In genomic region chr9:137837345-137838278, GRCh38 we compare ENCODE assay signal across 33 cellular contexts. TPM values are rescaled to one million over a fixed set of nuclear protein-coding genes. Genes with fewer than 3 reads are reported as not detected.
DNase-seq lines count a peak whose midpoint lies in the region; ATAC-seq, FAIRE-seq and TF ChIP-seq lines count a peak whose summit lies in the region.
"Had no signal": no experiment of that assay in that cellular context is flagged by ENCODE, and none has a peak within 500 bp of the region (broad histone marks: within the 10 kb centered on the region; RNA-seq: fewer than 3 reads in every experiment).

No MANE protein-coding gene starts in this region.

- no peak overlapping the region for H3K27ac ChIP-seq in K562 (ENCODE audit: extremely low read depth, low read depth, low read length)
- H3K27ac ChIP-seq in ovary, result no peak overlapping the region
- H3K27ac ChIP-seq: breast epithelium, gastroesophageal sphincter, hepatocyte, HL-60, KMS-11, lower lobe of right lung, skin epidermis had no signal

- no peak for DNase-seq in stimulated activated naive CD8-positive, alpha-beta T cell treated with anti-CD3 and anti-CD28 coated beads, Interleukin-15, amount 100 ng/mL, for 72 hours
- DNase-seq in stimulated activated naive CD8-positive, alpha-beta T cell treated with anti-CD3 and anti-CD28 coated beads, Interleukin-15, Interleukin-2, amounts not matched to agents 100 U/mL and 50 U/mL, for 24 hours, result no peak
- DNase-seq in K562 (ENCODE audit: extremely low read depth in 1 of 4, low spot score in 3 of 4) (no peak), mucosa of descending colon (no peak), ovary (no peak), amniotic stem cell (lab: John Stamatoyannopoulos, UW) (no peak)
- DNase-seq: activated CD4-positive, alpha-beta T cell treated with anti-CD3 and anti-CD28 coated beads for 36 hours; activated CD8-positive, alpha-beta T cell treated with anti-CD3 and anti-CD28 coated beads for 36 hours; activated naive CD4-positive, alpha-beta T cell treated with anti-CD3 and anti-CD28 coated beads, Interleukin-2, amount 10 ng/mL, durations not matched to agents 7 days and 5 days; effector CD4-positive, alpha-beta T cell; EL; HFFc6; lower lobe of right lung; MM.1S; NCI-H1105 treated with DMSO at 0.1 percent for 48 hours; NCI-H2029; NCI-H2227 treated with DMSO at 0.1 percent for 48 hours; SIG-M5; SW 1271; T-helper 9 cell had no signal

- H3K27me3 ChIP-seq in K562 (ENCODE audit: control insufficient read depth in 2 of 2, insufficient read depth in 2 of 2, low read length in 2 of 2), result no peaks in the 10 kb centered on the region
- H3K27me3 ChIP-seq in ovary, result no peaks in the 10 kb centered on the region
- H3K27me3 ChIP-seq: breast epithelium, gastroesophageal sphincter, hepatocyte had no signal

- 90% methylated on average over 16 of the region's 20 CpGs for WGBS in K562 (ENCODE audit: insufficient coverage, low coverage, missing lambda C conversion rate)
- 87 to 89% (median 89%) methylated on average over 20 of the region's 20 CpGs for WGBS in ovary, 3 donors

- no peaks in the 10 kb centered on the region for H3K79me2 ChIP-seq in K562 (ENCODE audit: control insufficient read depth, insufficient read depth, low read length)
- H3K79me2 ChIP-seq: hepatocyte had no signal

- H3K9me1 ChIP-seq in K562 (ENCODE audit: control insufficient read depth, insufficient read depth, low read length), result no peaks in the 10 kb centered on the region

- no peak overlapping the region for H2AFZ ChIP-seq in K562 (ENCODE audit: low read depth, low read length)
- H2AFZ ChIP-seq: hepatocyte had no signal

- POLR2A ChIA-PET in K562 (lab: Yijun Ruan, JAX), result no interaction called here

- H3K4me3 Mint-ChIP-seq in stimulated activated naive CD8-positive, alpha-beta T cell treated with anti-CD3 and anti-CD28 coated beads, Interleukin-15, amount 100 ng/mL, for 72 hours, result no peak overlapping the region
- H3K4me3 Mint-ChIP-seq: activated CD4-positive, alpha-beta T cell treated with anti-CD3 and anti-CD28 coated beads for 36 hours; activated CD8-positive, alpha-beta T cell treated with anti-CD3 and anti-CD28 coated beads for 36 hours; activated naive CD4-positive, alpha-beta T cell treated with anti-CD3 and anti-CD28 coated beads, Interleukin-2, amount 10 ng/mL, durations not matched to agents 7 days and 5 days; activated T-helper 17 cell treated with anti-CD3 and anti-CD28 coated beads, Interleukin-2, amount 50 U/mL, for 72 hours; CD4-positive, alpha-beta memory T cell; HFFc6; natural killer cell treated with Interleukin-12 subunit alpha and Interleukin-12 subunit beta and Interleukin-15 and Interleukin-18, amount 100 ng/mL, for 72 hours; stimulated activated memory B cell treated with anti-CD40 and anti-IgM and Interleukin-4, amounts not matched to agents 10 μg/mL and 1 μg/mL and 100 μg/mL, for 72 hours had no signal

- FAIRE-seq in K562 (lab: Jason Lieb, UNC), result no peak
- FAIRE-seq: GM12892 had no signal

- no peaks in the 10 kb centered on the region for H3K9me3 Mint-ChIP-seq in stimulated activated naive CD8-positive, alpha-beta T cell treated with anti-CD3 and anti-CD28 coated beads, Interleukin-15, amount 100 ng/mL, for 72 hours
- H3K9me3 Mint-ChIP-seq: activated CD8-positive, alpha-beta T cell treated with anti-CD3 and anti-CD28 coated beads for 36 hours; activated T-helper 17 cell treated with anti-CD3 and anti-CD28 coated beads, Interleukin-2, amount 50 U/mL, for 72 hours; natural killer cell treated with Interleukin-12 subunit alpha and Interleukin-12 subunit beta and Interleukin-15 and Interleukin-18, amount 100 ng/mL, for 72 hours had no signal

- H4K20me1 ChIP-seq in K562 (replicated peaks; ENCODE audit: control insufficient read depth, insufficient read depth, low read length), result no peaks in the 10 kb centered on the region

- no peak overlapping the region for H3K4me3 ChIP-seq in K562
- H3K4me3 ChIP-seq in mucosa of descending colon, result no peak overlapping the region
- no peak overlapping the region for H3K4me3 ChIP-seq in ovary
- H3K4me3 ChIP-seq: breast epithelium, gastroesophageal sphincter, hepatocyte, lower lobe of right lung, skin epidermis had no signal

- CTCF ChIA-PET in K562 (lab: Yijun Ruan, JAX; ENCODE audit: low intra/inter-chr PET ratio), result no interaction called here

- H3K4me1 ChIP-seq in K562 (replicated peaks in 1 of 2; ENCODE audit: control insufficient read depth in 2 of 2, insufficient read depth in 2 of 2, low read length in 2 of 2), result peaks cover 0 to 24% of the 10 kb centered on the region in 2 experiments; a peak in 1 of 5 replicates
- H3K4me1 ChIP-seq in mucosa of descending colon (ENCODE audit: low read depth), result no peaks in the 10 kb centered on the region
- H3K4me1 ChIP-seq in ovary (ENCODE audit: insufficient read depth), result no peaks in the 10 kb centered on the region
- H3K4me1 ChIP-seq: breast epithelium, gastroesophageal sphincter, lower lobe of right lung had no signal

- in situ Hi-C loops in K562 (cut with MboI), result no loop called here

- no peak for TF ChIP-seq CTCF in K562 (IDR thresholded peaks at IDR 0.05 in 2 of 3, conservative IDR thresholded peaks at IDR 0.05 in 1 of 3; ENCODE audit: insufficient read depth in 2 of 3, low read depth in 1 of 3, low read length in 3 of 3)
- no peak for TF ChIP-seq CTCF in mucosa of descending colon (IDR thresholded peaks at IDR 0.05)
- TF ChIP-seq CTCF in ovary (IDR thresholded peaks at IDR 0.05), result no peak

- TF ChIP-seq EP300 in K562 (IDR thresholded peaks at IDR 0.05; ENCODE audit: low read length), result no peak
- no peak for TF ChIP-seq EP300 in ovary (IDR thresholded peaks at IDR 0.05)

- intact Hi-C loops in K562 (cut with micrococcal nuclease), result no loop called here
- intact Hi-C loops in mucosa of descending colon (cut with DNase I, micrococcal nuclease), result no loop called here
- intact Hi-C loops in ovary (cut with DNase I), result no loop called here

- H3K36me3 ChIP-seq in K562 (ENCODE audit: control insufficient read depth, insufficient read depth, low read length) (peaks cover 32% of the 10 kb centered on the region; the same call in 2 of the 3 replicates), mucosa of descending colon (ENCODE audit: low read depth) (peaks cover 5% of the 10 kb centered on the region), ovary (no peaks in the 10 kb centered on the region)

- no peak overlapping the region for H3K4me2 ChIP-seq in K562 (ENCODE audit: insufficient read depth, low read length)
- H3K4me2 ChIP-seq: hepatocyte, KMS-11 had no signal

- peak; percentile 22 for ATAC-seq in stimulated activated naive CD8-positive, alpha-beta T cell treated with anti-CD3 and anti-CD28 coated beads, Interleukin-15, amount 100 ng/mL, for 72 hours
- ATAC-seq in stimulated activated naive CD8-positive, alpha-beta T cell treated with anti-CD3 and anti-CD28 coated beads, Interleukin-15, Interleukin-2, amounts not matched to agents 100 U/mL and 50 U/mL, for 24 hours, result no peak
- ATAC-seq in K562 (no peak; the same call in 2 of the 3 replicates), mucosa of descending colon (peak; percentile 8), GM18498 (IDR thresholded peaks at IDR 0.05; ENCODE audit: unreplicated experiment) (no peak)
- ATAC-seq: activated CD4-positive, alpha-beta T cell treated with anti-CD3 and anti-CD28 coated beads for 36 hours; activated CD8-positive, alpha-beta T cell treated with anti-CD3 and anti-CD28 coated beads for 36 hours; activated T-helper 17 cell treated with anti-CD3 and anti-CD28 coated beads, Interleukin-2, amount 50 U/mL, for 72 hours; gastroesophageal sphincter; stimulated activated memory B cell treated with anti-CD40 and anti-IgM and Interleukin-4, amounts not matched to agents 10 μg/mL and 1 μg/mL and 100 μg/mL, for 72 hours had no signal

- H3K4me1 Mint-ChIP-seq in stimulated activated naive CD8-positive, alpha-beta T cell treated with anti-CD3 and anti-CD28 coated beads, Interleukin-15, amount 100 ng/mL, for 72 hours, result no peaks in the 10 kb centered on the region
- H3K4me1 Mint-ChIP-seq: activated CD4-positive, alpha-beta T cell treated with anti-CD3 and anti-CD28 coated beads for 36 hours; activated naive CD4-positive, alpha-beta T cell treated with anti-CD3 and anti-CD28 coated beads, Interleukin-2, amount 10 ng/mL, durations not matched to agents 7 days and 5 days; activated T-helper 17 cell treated with anti-CD3 and anti-CD28 coated beads, Interleukin-2, amount 50 U/mL, for 72 hours; CD4-positive, alpha-beta memory T cell; stimulated activated memory B cell treated with anti-CD40 and anti-IgM and Interleukin-4, amounts not matched to agents 10 μg/mL and 1 μg/mL and 100 μg/mL, for 72 hours had no signal

- H3K27me3 Mint-ChIP-seq in stimulated activated naive CD8-positive, alpha-beta T cell treated with anti-CD3 and anti-CD28 coated beads, Interleukin-15, amount 100 ng/mL, for 72 hours, result no peaks in the 10 kb centered on the region
- H3K27me3 Mint-ChIP-seq: activated CD4-positive, alpha-beta T cell treated with anti-CD3 and anti-CD28 coated beads for 36 hours; activated CD8-positive, alpha-beta T cell treated with anti-CD3 and anti-CD28 coated beads for 36 hours; activated naive CD4-positive, alpha-beta T cell treated with anti-CD3 and anti-CD28 coated beads, Interleukin-2, amount 10 ng/mL, durations not matched to agents 7 days and 5 days; activated T-helper 17 cell treated with anti-CD3 and anti-CD28 coated beads, Interleukin-2, amount 50 U/mL, for 72 hours; CD4-positive, alpha-beta memory T cell; natural killer cell treated with Interleukin-12 subunit alpha and Interleukin-12 subunit beta and Interleukin-15 and Interleukin-18, amount 100 ng/mL, for 72 hours; stimulated activated memory B cell treated with anti-CD40 and anti-IgM and Interleukin-4, amounts not matched to agents 10 μg/mL and 1 μg/mL and 100 μg/mL, for 72 hours had no signal

- BruUV-seq in K562 (replicated peaks; lab: Mats Ljungman, UMichigan), result no TSS peak

- no peak overlapping the region for H3K27ac Mint-ChIP-seq in stimulated activated naive CD8-positive, alpha-beta T cell treated with anti-CD3 and anti-CD28 coated beads, Interleukin-15, amount 100 ng/mL, for 72 hours
- H3K27ac Mint-ChIP-seq: activated CD4-positive, alpha-beta T cell treated with anti-CD3 and anti-CD28 coated beads for 36 hours; activated CD8-positive, alpha-beta T cell treated with anti-CD3 and anti-CD28 coated beads for 36 hours; activated naive CD4-positive, alpha-beta T cell treated with anti-CD3 and anti-CD28 coated beads, Interleukin-2, amount 10 ng/mL, durations not matched to agents 7 days and 5 days; HFFc6; natural killer cell treated with Interleukin-12 subunit alpha and Interleukin-12 subunit beta and Interleukin-15 and Interleukin-18, amount 100 ng/mL, for 72 hours; stimulated activated memory B cell treated with anti-CD40 and anti-IgM and Interleukin-4, amounts not matched to agents 10 μg/mL and 1 μg/mL and 100 μg/mL, for 72 hours had no signal

- H3K9me3 ChIP-seq in K562 (replicated peaks; ENCODE audit: control insufficient read depth, insufficient read depth, low read depth, low read length) (no peaks in the 10 kb centered on the region), mucosa of descending colon (no peaks in the 10 kb centered on the region), ovary (no peaks in the 10 kb centered on the region)
- H3K9me3 ChIP-seq: lower lobe of right lung had no signal

- TF ChIP-seq POLR2A in K562 (conservative IDR thresholded peaks at IDR 0.05) (no peak), ovary (IDR thresholded peaks at IDR 0.05) (no peak)

- no peak overlapping the region for H3K9ac ChIP-seq in K562 (ENCODE audit: insufficient read depth in 1 of 2, low read depth in 2 of 2, low read length in 2 of 2)
- H3K9ac ChIP-seq: KMS-11 had no signal

- no peak for TF ChIP-seq RAD21 in K562 (CRISPR knock-in tag; conservative IDR thresholded peaks at IDR 0.05 in 1 of 2, IDR thresholded peaks at IDR 0.05 in 1 of 2)

RNA-seq across cellular contexts. Expression of gene CACNA1B, which starts 40.0 kb away (rescaled TPM):
- 0.19 and 0.35 TPM in 2 replicates for total RNA-seq in K562 (2011; cell fraction: chromatin; rRNA removed; ENCODE audit: low replicate concordance)
- total RNA-seq in K562 (2011; cell fraction: nucleolus; rRNA removed), result 0.13 and 0.17 TPM in 2 replicates
- total RNA-seq in K562 (2011; cell fraction: nucleoplasm; rRNA removed), result 0.22 TPM in 1 of 2 replicates, not detected in the other
- total RNA-seq in K562 (2014; rRNA removed) (0.04 TPM in 1 of 2 replicates, not detected in the other), K562 (2014; rRNA removed; fragmentation: Illumina TruSeq; extraction: Trizol) (not detected in 2 replicates), K562 (2015; rRNA removed; fragmentation: Illumina TruSeq; extraction: Trizol) (not detected in 2 replicates), K562 (2021) (0.02 and 0.04 TPM in 2 replicates), mucosa of descending colon (1 to 10 TPM in 1 of 3 donors, under 1 TPM in 2; 0.12 to 1.7 (median 0.22) TPM), ovary (1 to 10 TPM in 2 of 7 donors, under 1 TPM in 4, not detected in 1; 0.03 to 3.8 (median 0.25) TPM)
- polyA plus RNA-seq in K562 (2011; rRNA removed) (0.04 TPM in 1 of 2 replicates, not detected in the other), K562 (2014; fragmentation: Illumina TruSeq; extraction: Trizol) (0.03 TPM in 1 of 2 replicates, not detected in the other), K562 (2014; fragmentation: Nextera tagmentation; extraction: Ambion mirVana) (not detected), K562 (2014; rRNA removed) (0.01 TPM in 1 of 2 replicates, not detected in the other), ovary (under 1 TPM; 0.01 to 0.02 TPM)
- polyA plus RNA-seq in K562 (2011; cell fraction: cytosol; rRNA removed), result 0.01 TPM in 2 replicates
- polyA plus RNA-seq in K562 (2011; cell fraction: nucleus; rRNA removed), result 0.04 and 0.14 TPM in 2 replicates
- polyA plus RNA-seq in K562 (2012), result 0.01 and 0.10 TPM in 2 replicates
- 0.03 TPM in 1 of 2 replicates, not detected in the other for polyA minus RNA-seq in K562 (2011; rRNA and poly(A)+ RNA removed)
- polyA minus RNA-seq in K562 (2011; cell fraction: cytosol; rRNA and poly(A)+ RNA removed), result not detected in 2 replicates
- under 0.01 and 0.11 TPM in 2 replicates for polyA minus RNA-seq in K562 (2011; cell fraction: nucleus; rRNA and poly(A)+ RNA removed)
- total RNA-seq: activated CD8-positive, alpha-beta T cell treated with anti-CD3 and anti-CD28 coated beads for 36 hours; CD4-positive, alpha-beta memory T cell; HFFc6; omental fat pad had no signal
- polyA plus RNA-seq: CD4-positive, alpha-beta memory T cell had no signal

Comparison
In these comparisons a context has a peak if more than half of its experiments do, and no peak if none do; other contexts are left out.
1. ATAC-seq: peak in stimulated activated naive CD8-positive, alpha-beta T cell treated with anti-CD3 and anti-CD28 coated beads, Interleukin-15, amount 100 ng/mL, for 72 hours (single experiment) and mucosa of descending colon (single experiment); none in stimulated activated naive CD8-positive, alpha-beta T cell treated with anti-CD3 and anti-CD28 coated beads, Interleukin-15, Interleukin-2, amounts not matched to agents 100 U/mL and 50 U/mL, for 24 hours (single experiment), K562 (single experiment) and GM18498 (single experiment).